In the genomic region with DNA sequence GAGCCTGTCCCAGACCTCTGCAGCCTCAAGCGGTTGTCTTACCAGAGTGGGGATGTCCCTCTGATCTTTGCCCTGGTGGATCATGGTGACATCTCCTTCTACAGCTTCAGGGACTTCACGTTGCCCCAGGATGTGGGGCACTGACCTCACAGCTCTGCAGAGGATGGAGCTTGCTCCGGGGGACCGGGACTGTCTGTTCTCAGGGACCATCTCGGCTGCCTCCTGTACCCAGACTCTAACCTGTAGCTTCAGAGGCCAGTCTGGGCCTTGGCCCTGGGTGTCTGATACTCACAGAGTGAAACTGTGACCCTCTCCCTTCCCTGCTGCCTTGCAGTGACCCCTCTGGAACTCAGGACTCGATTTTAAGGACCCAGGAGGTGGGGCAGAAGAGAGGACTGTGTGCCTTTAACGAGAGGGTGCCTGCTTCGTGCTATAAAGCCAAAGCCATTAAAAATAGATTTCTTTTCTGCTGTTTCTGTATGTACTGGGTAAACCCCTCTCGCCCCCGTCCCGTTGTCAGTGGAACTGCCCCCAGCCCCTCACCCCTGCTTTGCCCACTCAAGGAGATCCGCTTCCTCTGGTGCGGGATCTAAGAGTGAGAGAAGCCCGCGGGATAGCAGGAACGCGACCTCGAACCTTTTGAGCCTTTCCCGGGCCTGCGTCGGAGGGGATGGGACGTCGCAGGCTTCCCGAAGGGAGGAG, we compare ENCODE assay signal across 8 cellular contexts. TPM values are rescaled to one million over a fixed set of nuclear protein-coding genes. Genes with fewer than 3 reads are reported as not detected.
A peak's percentile ranks its signal among the peaks of the same experiment; 100 is the strongest.
DNase-seq lines count a peak whose midpoint lies in the region; ATAC-seq and TF ChIP-seq lines count a peak whose summit lies in the region.

No MANE protein-coding gene starts in this region.

- peaks cover 10% of the 10 kb centered on the region for H3K4me1 ChIP-seq in skeletal muscle satellite cell (ENCODE audit: control insufficient read depth, insufficient read depth, low read length)

- DNase-seq in HFF-Myc (ENCODE audit: extremely low read depth, low read depth) = no peak
- DNase-seq in NCI-H128 (lab: John Stamatoyannopoulos, UW; ENCODE audit: unreplicated experiment) = no peak
- DNase-seq in NCI-H446 treated with DMSO at 0.1 percent for 48 hours (lab: John Stamatoyannopoulos, UW) = no peak

- no peak overlapping the region for H3K9ac ChIP-seq in skeletal muscle satellite cell (ENCODE audit: low read depth, low read length)

- H3K9me3 Mint-ChIP-seq in activated T-helper 17 cell treated with anti-CD3 and anti-CD28 coated beads, Interleukin-2, amount 50 U/mL, for 72 hours = no peaks in the 10 kb centered on the region

- H3K4me3 ChIP-seq in HFF-Myc (replicated peaks; ENCODE audit: low read depth, low read length) (peak overlapping the region; percentile 44; the same call in 1 of the 2 replicates), iPS-11a (ENCODE audit: low read depth, low read length) (peak overlapping the region; percentile 62), skeletal muscle satellite cell (ENCODE audit: low read length) (no peak overlapping the region)

- H3K27ac Mint-ChIP-seq in activated T-helper 17 cell treated with anti-CD3 and anti-CD28 coated beads, Interleukin-2, amount 50 U/mL, for 72 hours = no peak overlapping the region

- peaks cover 31% of the 10 kb centered on the region for H3K36me3 Mint-ChIP-seq in activated T-helper 17 cell treated with anti-CD3 and anti-CD28 coated beads, Interleukin-2, amount 50 U/mL, for 72 hours (ENCODE audit: low read depth)

- no peak for TF ChIP-seq CTCF in HFF-Myc (IDR thresholded peaks at IDR 0.05; ENCODE audit: low read depth, low read length, missing control alignments)

- H3K4me2 ChIP-seq in skeletal muscle satellite cell (ENCODE audit: low read length) = peak overlapping the region; percentile 92

- H3K36me3 ChIP-seq in skeletal muscle satellite cell (ENCODE audit: insufficient read depth, low read length) = peaks cover 4% of the 10 kb centered on the region

- ATAC-seq in activated T-helper 17 cell treated with anti-CD3 and anti-CD28 coated beads, Interleukin-2, amount 50 U/mL, for 72 hours (replicated peaks) = no peak
- ATAC-seq in GM18861 (IDR thresholded peaks at IDR 0.05; ENCODE audit: unreplicated experiment) (no peak), GM21367 (IDR thresholded peaks at IDR 0.05; ENCODE audit: unreplicated experiment) (no peak)

- peaks cover 15% of the 10 kb centered on the region for H3K27me3 ChIP-seq in skeletal muscle satellite cell (ENCODE audit: control insufficient read depth, insufficient read depth, low read length)

- no peaks in the 10 kb centered on the region for H3K27me3 Mint-ChIP-seq in activated T-helper 17 cell treated with anti-CD3 and anti-CD28 coated beads, Interleukin-2, amount 50 U/mL, for 72 hours

- H3K9me3 ChIP-seq in skeletal muscle satellite cell (replicated peaks; ENCODE audit: low read length) = no peaks in the 10 kb centered on the region

- H3K4me1 Mint-ChIP-seq in activated T-helper 17 cell treated with anti-CD3 and anti-CD28 coated beads, Interleukin-2, amount 50 U/mL, for 72 hours = no peaks in the 10 kb centered on the region

- peak overlapping the region; percentile 22 for H3K4me3 Mint-ChIP-seq in activated T-helper 17 cell treated with anti-CD3 and anti-CD28 coated beads, Interleukin-2, amount 50 U/mL, for 72 hours

RNA-seq across cellular contexts. Expression of gene LLGL2, which starts 1.1 kb away (rescaled TPM):
- total RNA-seq in activated T-helper 17 cell treated with anti-CD3 and anti-CD28 coated beads, Interleukin-2, amount 50 U/mL, for 72 hours = 10 to 100 TPM; 16.7 to 24.1 TPM
- total RNA-seq in skeletal muscle satellite cell (2012; rRNA removed) = not detected in 2 replicates

RNA-seq across cellular contexts. Expression of gene TSEN54, which starts 8.1 kb away (rescaled TPM):
- 10 to 100 TPM; 25.3 to 46.4 TPM for total RNA-seq in activated T-helper 17 cell treated with anti-CD3 and anti-CD28 coated beads, Interleukin-2, amount 50 U/mL, for 72 hours
- 8.1 and 9.1 TPM in 2 replicates for total RNA-seq in skeletal muscle satellite cell (2012; rRNA removed)

RNA-seq across cellular contexts. Expression of gene CASKIN2, which starts 9.1 kb away (rescaled TPM):
- 1 to 10 TPM; 2.9 to 5.4 TPM for total RNA-seq in activated T-helper 17 cell treated with anti-CD3 and anti-CD28 coated beads, Interleukin-2, amount 50 U/mL, for 72 hours
- total RNA-seq in skeletal muscle satellite cell (2012; rRNA removed) = 4.6 and 6.1 TPM in 2 replicates
